1 cellular context compared by ENCODE assay signal in genomic region chr19:40778045-40778864, GRCh38.
TF ChIP-seq lines count a peak whose summit lies in the region.

Gene RAB4B (plus strand): TSS chr19:40778247. CDS start chr19:40778376, 129 bp downstream.

TF ChIP-seq in HEK293, 187 proteins besides CTCF, POLR2A, EP300 and RAD21 (continued from another document and continues in another):
- TF ChIP-seq, protein P1, sequence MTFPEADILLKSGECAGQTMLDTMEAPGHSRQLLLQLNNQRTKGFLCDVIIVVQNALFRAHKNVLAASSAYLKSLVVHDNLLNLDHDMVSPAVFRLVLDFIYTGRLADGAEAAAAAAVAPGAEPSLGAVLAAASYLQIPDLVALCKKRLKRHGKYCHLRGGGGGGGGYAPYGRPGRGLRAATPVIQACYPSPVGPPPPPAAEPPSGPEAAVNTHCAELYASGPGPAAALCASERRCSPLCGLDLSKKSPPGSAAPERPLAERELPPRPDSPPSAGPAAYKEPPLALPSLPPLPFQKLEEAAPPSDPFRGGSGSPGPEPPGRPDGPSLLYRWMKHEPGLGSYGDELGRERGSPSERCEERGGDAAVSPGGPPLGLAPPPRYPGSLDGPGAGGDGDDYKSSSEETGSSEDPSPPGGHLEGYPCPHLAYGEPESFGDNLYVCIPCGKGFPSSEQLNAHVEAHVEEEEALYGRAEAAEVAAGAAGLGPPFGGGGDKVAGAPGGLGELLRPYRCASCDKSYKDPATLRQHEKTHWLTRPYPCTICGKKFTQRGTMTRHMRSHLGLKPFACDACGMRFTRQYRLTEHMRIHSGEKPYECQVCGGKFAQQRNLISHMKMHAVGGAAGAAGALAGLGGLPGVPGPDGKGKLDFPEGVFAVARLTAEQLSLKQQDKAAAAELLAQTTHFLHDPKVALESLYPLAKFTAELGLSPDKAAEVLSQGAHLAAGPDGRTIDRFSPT (tag by site-specific recombination; IDR thresholded peaks at IDR 0.05) = no peak
- no peak for TF ChIP-seq ZSCAN16 (tag by site-specific recombination; IDR thresholded peaks at IDR 0.05)
- no peak for TF ChIP-seq ZBTB44 (tag by site-specific recombination; IDR thresholded peaks at IDR 0.05)
- TF ChIP-seq ZNF404 (tag by site-specific recombination; IDR thresholded peaks at IDR 0.05) = no peak
- no peak for TF ChIP-seq ZBTB49 (tag by site-specific recombination; IDR thresholded peaks at IDR 0.05; ENCODE audit: low read depth)
- TF ChIP-seq ZNF132 (tag by site-specific recombination; IDR thresholded peaks at IDR 0.05; ENCODE audit: borderline replicate concordance) = no peak
- TF ChIP-seq ZNF510 (tag by site-specific recombination; IDR thresholded peaks at IDR 0.05; ENCODE audit: insufficient replicate concordance) = no peak
- TF ChIP-seq ZNF302 (tag by site-specific recombination; IDR thresholded peaks at IDR 0.05; ENCODE audit: low read depth) = no peak
- TF ChIP-seq, protein P2, sequence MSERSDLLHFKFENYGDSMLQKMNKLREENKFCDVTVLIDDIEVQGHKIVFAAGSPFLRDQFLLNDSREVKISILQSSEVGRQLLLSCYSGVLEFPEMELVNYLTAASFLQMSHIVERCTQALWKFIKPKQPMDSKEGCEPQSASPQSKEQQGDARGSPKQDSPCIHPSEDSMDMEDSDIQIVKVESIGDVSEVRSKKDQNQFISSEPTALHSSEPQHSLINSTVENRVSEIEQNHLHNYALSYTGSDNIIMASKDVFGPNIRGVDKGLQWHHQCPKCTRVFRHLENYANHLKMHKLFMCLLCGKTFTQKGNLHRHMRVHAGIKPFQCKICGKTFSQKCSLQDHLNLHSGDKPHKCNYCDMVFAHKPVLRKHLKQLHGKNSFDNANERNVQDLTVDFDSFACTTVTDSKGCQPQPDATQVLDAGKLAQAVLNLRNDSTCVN (tag by site-specific recombination; optimal IDR thresholded peaks at IDR 0.05) = peak; percentile 93
- TF ChIP-seq HOXD13 (CRISPR knock-in tag; IDR thresholded peaks at IDR 0.05; ENCODE audit: borderline replicate concordance) = no peak
- TF ChIP-seq ZSCAN4 (tag by site-specific recombination; IDR thresholded peaks at IDR 0.05) = no peak
- TF ChIP-seq ZNF658 (tag by site-specific recombination; IDR thresholded peaks at IDR 0.05) = no peak
- TF ChIP-seq, protein P3, sequence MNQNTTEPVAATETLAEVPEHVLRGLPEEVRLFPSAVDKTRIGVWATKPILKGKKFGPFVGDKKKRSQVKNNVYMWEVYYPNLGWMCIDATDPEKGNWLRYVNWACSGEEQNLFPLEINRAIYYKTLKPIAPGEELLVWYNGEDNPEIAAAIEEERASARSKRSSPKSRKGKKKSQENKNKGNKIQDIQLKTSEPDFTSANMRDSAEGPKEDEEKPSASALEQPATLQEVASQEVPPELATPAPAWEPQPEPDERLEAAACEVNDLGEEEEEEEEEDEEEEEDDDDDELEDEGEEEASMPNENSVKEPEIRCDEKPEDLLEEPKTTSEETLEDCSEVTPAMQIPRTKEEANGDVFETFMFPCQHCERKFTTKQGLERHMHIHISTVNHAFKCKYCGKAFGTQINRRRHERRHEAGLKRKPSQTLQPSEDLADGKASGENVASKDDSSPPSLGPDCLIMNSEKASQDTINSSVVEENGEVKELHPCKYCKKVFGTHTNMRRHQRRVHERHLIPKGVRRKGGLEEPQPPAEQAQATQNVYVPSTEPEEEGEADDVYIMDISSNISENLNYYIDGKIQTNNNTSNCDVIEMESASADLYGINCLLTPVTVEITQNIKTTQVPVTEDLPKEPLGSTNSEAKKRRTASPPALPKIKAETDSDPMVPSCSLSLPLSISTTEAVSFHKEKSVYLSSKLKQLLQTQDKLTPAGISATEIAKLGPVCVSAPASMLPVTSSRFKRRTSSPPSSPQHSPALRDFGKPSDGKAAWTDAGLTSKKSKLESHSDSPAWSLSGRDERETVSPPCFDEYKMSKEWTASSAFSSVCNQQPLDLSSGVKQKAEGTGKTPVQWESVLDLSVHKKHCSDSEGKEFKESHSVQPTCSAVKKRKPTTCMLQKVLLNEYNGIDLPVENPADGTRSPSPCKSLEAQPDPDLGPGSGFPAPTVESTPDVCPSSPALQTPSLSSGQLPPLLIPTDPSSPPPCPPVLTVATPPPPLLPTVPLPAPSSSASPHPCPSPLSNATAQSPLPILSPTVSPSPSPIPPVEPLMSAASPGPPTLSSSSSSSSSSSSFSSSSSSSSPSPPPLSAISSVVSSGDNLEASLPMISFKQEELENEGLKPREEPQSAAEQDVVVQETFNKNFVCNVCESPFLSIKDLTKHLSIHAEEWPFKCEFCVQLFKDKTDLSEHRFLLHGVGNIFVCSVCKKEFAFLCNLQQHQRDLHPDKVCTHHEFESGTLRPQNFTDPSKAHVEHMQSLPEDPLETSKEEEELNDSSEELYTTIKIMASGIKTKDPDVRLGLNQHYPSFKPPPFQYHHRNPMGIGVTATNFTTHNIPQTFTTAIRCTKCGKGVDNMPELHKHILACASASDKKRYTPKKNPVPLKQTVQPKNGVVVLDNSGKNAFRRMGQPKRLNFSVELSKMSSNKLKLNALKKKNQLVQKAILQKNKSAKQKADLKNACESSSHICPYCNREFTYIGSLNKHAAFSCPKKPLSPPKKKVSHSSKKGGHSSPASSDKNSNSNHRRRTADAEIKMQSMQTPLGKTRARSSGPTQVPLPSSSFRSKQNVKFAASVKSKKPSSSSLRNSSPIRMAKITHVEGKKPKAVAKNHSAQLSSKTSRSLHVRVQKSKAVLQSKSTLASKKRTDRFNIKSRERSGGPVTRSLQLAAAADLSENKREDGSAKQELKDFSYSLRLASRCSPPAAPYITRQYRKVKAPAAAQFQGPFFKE (tag by site-specific recombination; IDR thresholded peaks at IDR 0.05; ENCODE audit: borderline replicate concordance) = no peak
- TF ChIP-seq ZNF354C (tag by site-specific recombination; IDR thresholded peaks at IDR 0.05; ENCODE audit: borderline replicate concordance, low read depth) = no peak
- TF ChIP-seq, protein P4, sequence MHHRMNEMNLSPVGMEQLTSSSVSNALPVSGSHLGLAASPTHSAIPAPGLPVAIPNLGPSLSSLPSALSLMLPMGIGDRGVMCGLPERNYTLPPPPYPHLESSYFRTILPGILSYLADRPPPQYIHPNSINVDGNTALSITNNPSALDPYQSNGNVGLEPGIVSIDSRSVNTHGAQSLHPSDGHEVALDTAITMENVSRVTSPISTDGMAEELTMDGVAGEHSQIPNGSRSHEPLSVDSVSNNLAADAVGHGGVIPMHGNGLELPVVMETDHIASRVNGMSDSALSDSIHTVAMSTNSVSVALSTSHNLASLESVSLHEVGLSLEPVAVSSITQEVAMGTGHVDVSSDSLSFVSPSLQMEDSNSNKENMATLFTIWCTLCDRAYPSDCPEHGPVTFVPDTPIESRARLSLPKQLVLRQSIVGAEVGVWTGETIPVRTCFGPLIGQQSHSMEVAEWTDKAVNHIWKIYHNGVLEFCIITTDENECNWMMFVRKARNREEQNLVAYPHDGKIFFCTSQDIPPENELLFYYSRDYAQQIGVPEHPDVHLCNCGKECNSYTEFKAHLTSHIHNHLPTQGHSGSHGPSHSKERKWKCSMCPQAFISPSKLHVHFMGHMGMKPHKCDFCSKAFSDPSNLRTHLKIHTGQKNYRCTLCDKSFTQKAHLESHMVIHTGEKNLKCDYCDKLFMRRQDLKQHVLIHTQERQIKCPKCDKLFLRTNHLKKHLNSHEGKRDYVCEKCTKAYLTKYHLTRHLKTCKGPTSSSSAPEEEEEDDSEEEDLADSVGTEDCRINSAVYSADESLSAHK (tag by site-specific recombination; IDR thresholded peaks at IDR 0.05) = no peak
- peak; percentile 87 for TF ChIP-seq ZIC2 (tag by site-specific recombination; IDR thresholded peaks at IDR 0.05)
- TF ChIP-seq, protein P5, sequence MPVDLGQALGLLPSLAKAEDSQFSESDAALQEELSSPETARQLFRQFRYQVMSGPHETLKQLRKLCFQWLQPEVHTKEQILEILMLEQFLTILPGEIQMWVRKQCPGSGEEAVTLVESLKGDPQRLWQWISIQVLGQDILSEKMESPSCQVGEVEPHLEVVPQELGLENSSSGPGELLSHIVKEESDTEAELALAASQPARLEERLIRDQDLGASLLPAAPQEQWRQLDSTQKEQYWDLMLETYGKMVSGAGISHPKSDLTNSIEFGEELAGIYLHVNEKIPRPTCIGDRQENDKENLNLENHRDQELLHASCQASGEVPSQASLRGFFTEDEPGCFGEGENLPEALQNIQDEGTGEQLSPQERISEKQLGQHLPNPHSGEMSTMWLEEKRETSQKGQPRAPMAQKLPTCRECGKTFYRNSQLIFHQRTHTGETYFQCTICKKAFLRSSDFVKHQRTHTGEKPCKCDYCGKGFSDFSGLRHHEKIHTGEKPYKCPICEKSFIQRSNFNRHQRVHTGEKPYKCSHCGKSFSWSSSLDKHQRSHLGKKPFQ (tag by site-specific recombination; IDR thresholded peaks at IDR 0.05) = no peak
- TF ChIP-seq ZBTB6 (tag by site-specific recombination; IDR thresholded peaks at IDR 0.05) = peak; percentile 35; the same call in 1 of the 2 replicates
- no peak for TF ChIP-seq ZNF473 (tag by site-specific recombination; IDR thresholded peaks at IDR 0.05)
- no peak for TF ChIP-seq ZNF585B (tag by site-specific recombination; IDR thresholded peaks at IDR 0.05)
- TF ChIP-seq ZNF350 (tag by site-specific recombination; IDR thresholded peaks at IDR 0.05) = no peak
- TF ChIP-seq ZNF133 (tag by site-specific recombination; IDR thresholded peaks at IDR 0.05) = no peak
- 0 out of 2 replicates have a peak, but pooled peaks have one; percentile 21 for TF ChIP-seq OSR2 (tag by site-specific recombination; IDR thresholded peaks at IDR 0.05)
- no peak for TF ChIP-seq ZNF169 (tag by site-specific recombination; IDR thresholded peaks at IDR 0.05)
- TF ChIP-seq, protein P6, sequence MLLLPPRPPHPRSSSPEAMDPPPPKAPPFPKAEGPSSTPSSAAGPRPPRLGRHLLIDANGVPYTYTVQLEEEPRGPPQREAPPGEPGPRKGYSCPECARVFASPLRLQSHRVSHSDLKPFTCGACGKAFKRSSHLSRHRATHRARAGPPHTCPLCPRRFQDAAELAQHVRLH (tag by site-specific recombination; IDR thresholded peaks at IDR 0.05) = no peak
- peak; percentile 82 for TF ChIP-seq ZBTB7A (tag by site-specific recombination; IDR thresholded peaks at IDR 0.05; ENCODE audit: low read depth)
- peak; percentile 79 for TF ChIP-seq KLF1 (tag by site-specific recombination; IDR thresholded peaks at IDR 0.05)
- TF ChIP-seq ZXDB (tag by site-specific recombination; IDR thresholded peaks at IDR 0.05) = peak; percentile 62; the same call in 1 of the 2 replicates
- TF ChIP-seq ZFHX2 (tag by site-specific recombination; conservative IDR thresholded peaks at IDR 0.05) = peak; percentile 78
- no peak; the same call in 1 of the 2 replicates for TF ChIP-seq ZBTB8A (tag by site-specific recombination; IDR thresholded peaks at IDR 0.05)
- no peak for TF ChIP-seq MZF1 (tag by site-specific recombination; IDR thresholded peaks at IDR 0.05; ENCODE audit: borderline replicate concordance)
- peak; percentile 96 for TF ChIP-seq PATZ1 (tag by site-specific recombination; IDR thresholded peaks at IDR 0.05)
- peak; percentile 95 for TF ChIP-seq ZNF335 (tag by site-specific recombination; conservative IDR thresholded peaks at IDR 0.05)
